ENCODE assay signal across 13 cellular contexts in the genomic region with DNA sequence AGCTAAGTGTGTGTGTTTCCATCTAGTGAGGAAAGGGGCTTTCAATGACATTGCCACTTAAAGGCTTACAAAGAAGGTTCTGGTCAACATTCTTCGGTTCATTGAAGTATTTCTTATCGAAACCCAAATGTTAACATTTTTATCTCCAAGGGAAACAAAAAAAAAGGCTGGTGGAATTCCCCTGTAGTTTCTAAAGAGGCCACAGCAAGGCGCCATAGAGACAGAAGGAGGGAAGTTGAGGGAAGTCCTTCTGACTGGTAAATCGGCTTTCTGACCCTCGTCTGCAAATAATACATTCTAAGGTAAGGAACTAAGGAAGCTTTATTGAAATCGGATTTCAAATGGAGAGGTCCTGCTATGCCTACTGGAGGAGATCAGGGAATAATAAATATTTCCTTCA. TPM values are rescaled to one million over a fixed set of nuclear protein-coding genes. Genes with fewer than 3 reads are reported as not detected.
DNase-seq lines count a peak whose midpoint lies in the region; ATAC-seq, FAIRE-seq and TF ChIP-seq lines count a peak whose summit lies in the region.
"Had no signal": no experiment of that assay in that cellular context is flagged by ENCODE, and none has a peak within 500 bp of the region (broad histone marks: within the 10 kb centered on the region; RNA-seq: fewer than 3 reads in every experiment).

No MANE protein-coding gene starts in this region.

- H3K4me1 Mint-ChIP-seq in neural progenitor cell = no peaks in the 10 kb centered on the region
- H3K4me1 Mint-ChIP-seq in activated naive CD8-positive, alpha-beta T cell treated with anti-CD3 and anti-CD28 coated beads for 36 hours = no peaks in the 10 kb centered on the region
- H3K4me1 Mint-ChIP-seq: natural killer cell had no signal

- peaks cover 23% of the 10 kb centered on the region for H3K9me3 Mint-ChIP-seq in neural progenitor cell
- H3K9me3 Mint-ChIP-seq in activated naive CD8-positive, alpha-beta T cell treated with anti-CD3 and anti-CD28 coated beads for 36 hours = peaks cover 12% of the 10 kb centered on the region

- H3K27me3 Mint-ChIP-seq in neural progenitor cell (ENCODE audit: insufficient read depth, low read depth) = peaks cover 4% of the 10 kb centered on the region
- H3K27me3 Mint-ChIP-seq in activated naive CD8-positive, alpha-beta T cell treated with anti-CD3 and anti-CD28 coated beads for 36 hours = peaks cover 37% of the 10 kb centered on the region

- no peak overlapping the region for H3K27ac Mint-ChIP-seq in neural progenitor cell
- no peak overlapping the region for H3K27ac Mint-ChIP-seq in activated naive CD8-positive, alpha-beta T cell treated with anti-CD3 and anti-CD28 coated beads for 36 hours
- H3K27ac Mint-ChIP-seq: natural killer cell had no signal

- no peaks in the 10 kb centered on the region for H3K79me2 ChIP-seq in Karpas-422 (ENCODE audit: low read length)
- H3K79me2 ChIP-seq in K562 (ENCODE audit: control insufficient read depth, insufficient read depth, low read length) = no peaks in the 10 kb centered on the region
- H3K79me2 ChIP-seq in neural progenitor cell (ENCODE audit: low read depth) = peaks cover 33% of the 10 kb centered on the region

- no peak for TF ChIP-seq POLR2A in K562 (conservative IDR thresholded peaks at IDR 0.05)

- TF ChIP-seq RAD21 in K562 (CRISPR knock-in tag; conservative IDR thresholded peaks at IDR 0.05 in 1 of 2, IDR thresholded peaks at IDR 0.05 in 1 of 2) = peak in 1 of 2 experiments; percentile 30; a peak in 1 of 4 replicates

- 4% methylated on average over 6 of the region's 6 CpGs for WGBS in K562 (ENCODE audit: insufficient coverage, low coverage, missing lambda C conversion rate)

- CTCF ChIA-PET in K562 (lab: Yijun Ruan, JAX; ENCODE audit: low intra/inter-chr PET ratio) = no interaction called here

- H3K9me3 ChIP-seq in Karpas-422 (ENCODE audit: low read length) (no peaks in the 10 kb centered on the region), K562 (replicated peaks; ENCODE audit: control insufficient read depth, insufficient read depth, low read depth, low read length) (no peaks in the 10 kb centered on the region), neural progenitor cell (ENCODE audit: low read depth) (no peaks in the 10 kb centered on the region)

- no peaks in the 10 kb centered on the region for H3K36me3 ChIP-seq in Karpas-422 (ENCODE audit: insufficient read depth, low read length)
- no peaks in the 10 kb centered on the region for H3K36me3 ChIP-seq in K562 (ENCODE audit: control insufficient read depth, insufficient read depth, low read length)
- no peaks in the 10 kb centered on the region for H3K36me3 ChIP-seq in neural progenitor cell

- H3F3A ChIP-seq in neural progenitor cell (ENCODE audit: low read depth) = peaks cover 27% of the 10 kb centered on the region

- no peak for FAIRE-seq in K562 (lab: Jason Lieb, UNC)
- FAIRE-seq: endothelial cell of umbilical vein had no signal

- H4K20me1 ChIP-seq in Karpas-422 (ENCODE audit: insufficient read depth, low read depth, low read length) (no peaks in the 10 kb centered on the region), K562 (replicated peaks; ENCODE audit: control insufficient read depth, insufficient read depth, low read length) (no peaks in the 10 kb centered on the region), neural progenitor cell (ENCODE audit: low read depth) (peaks cover 5% of the 10 kb centered on the region)

- peak; percentile 35 to 44 (median 41) for TF ChIP-seq CTCF in K562 (IDR thresholded peaks at IDR 0.05 in 2 of 3, conservative IDR thresholded peaks at IDR 0.05 in 1 of 3; ENCODE audit: insufficient read depth in 2 of 3, low read depth in 1 of 3, low read length in 3 of 3)
- peak; percentile 61 for TF ChIP-seq CTCF in neural progenitor cell (IDR thresholded peaks at IDR 0.05)

- H3K27me3 ChIP-seq in Karpas-422 (ENCODE audit: low read length) (no peaks in the 10 kb centered on the region), K562 (ENCODE audit: control insufficient read depth in 2 of 2, insufficient read depth in 2 of 2, low read length in 2 of 2) (no peaks in the 10 kb centered on the region; a peak in 1 of 5 replicates), neural progenitor cell (no peaks in the 10 kb centered on the region)

- ATAC-seq in K562 (no peak), GM21576 (IDR thresholded peaks at IDR 0.05; ENCODE audit: unreplicated experiment) (no peak), GM19397 (IDR thresholded peaks at IDR 0.05; ENCODE audit: unreplicated experiment) (no peak)
- ATAC-seq: natural killer cell had no signal

- peaks cover 3% of the 10 kb centered on the region for H3K36me3 Mint-ChIP-seq in neural progenitor cell
- peaks cover 2% of the 10 kb centered on the region for H3K36me3 Mint-ChIP-seq in activated naive CD8-positive, alpha-beta T cell treated with anti-CD3 and anti-CD28 coated beads for 36 hours

- H3K9ac ChIP-seq in Karpas-422 (ENCODE audit: low read length) (no peak overlapping the region), K562 (ENCODE audit: insufficient read depth in 1 of 2, low read depth in 2 of 2, low read length in 2 of 2) (no peak overlapping the region), neural progenitor cell (no peak overlapping the region)

- POLR2A ChIA-PET in K562 (lab: Yijun Ruan, JAX) = no interaction called here

- in situ Hi-C loops in K562 (cut with MboI) = no loop called here

- H3K4me3 Mint-ChIP-seq in neural progenitor cell = no peak overlapping the region
- no peak overlapping the region for H3K4me3 Mint-ChIP-seq in activated naive CD8-positive, alpha-beta T cell treated with anti-CD3 and anti-CD28 coated beads for 36 hours
- H3K4me3 Mint-ChIP-seq: natural killer cell had no signal

- H3K27ac ChIP-seq in Karpas-422 (ENCODE audit: low read length) (no peak overlapping the region), K562 (ENCODE audit: extremely low read depth, low read depth, low read length) (no peak overlapping the region), neural progenitor cell (no peak overlapping the region)

- no peak for TF ChIP-seq EP300 in K562 (IDR thresholded peaks at IDR 0.05; ENCODE audit: low read length)

- no TSS peak for BruUV-seq in K562 (replicated peaks; lab: Mats Ljungman, UMichigan)

- no peaks in the 10 kb centered on the region for H3K9me2 ChIP-seq in Karpas-422 (replicated peaks; ENCODE audit: insufficient read depth, low read length)

- no peaks in the 10 kb centered on the region for H3K9me1 ChIP-seq in K562 (ENCODE audit: control insufficient read depth, insufficient read depth, low read length)

- DNase-seq in NCI-H1694 (lab: John Stamatoyannopoulos, UW) (peak; percentile 2), NCI-H1694 treated with DMSO at 0.1 percent for 48 hours (lab: John Stamatoyannopoulos, UW) (no peak), Karpas-422 (peak; percentile 56), K562 (ENCODE audit: extremely low read depth in 1 of 4, low spot score in 3 of 4) (peak in 2 of 4 experiments; percentile 21 to 22), neural progenitor cell (ENCODE audit: low spot score) (peak; percentile 58)
- no peak for DNase-seq in activated naive CD8-positive, alpha-beta T cell treated with anti-CD3 and anti-CD28 coated beads for 36 hours
- DNase-seq: KG1, natural killer cell, NCI-H526 treated with DMSO at 0.1 percent for 48 hours had no signal

- H3K4me1 ChIP-seq in Karpas-422 (ENCODE audit: low read length) (no peaks in the 10 kb centered on the region), K562 (replicated peaks in 1 of 2; ENCODE audit: control insufficient read depth in 2 of 2, insufficient read depth in 2 of 2, low read length in 2 of 2) (peaks cover 0 to 5% of the 10 kb centered on the region in 2 experiments; a peak in 1 of 5 replicates), neural progenitor cell (peaks cover 23% of the 10 kb centered on the region)

- intact Hi-C loops in K562 (cut with micrococcal nuclease) = no loop called here

- H3K4me2 ChIP-seq in Karpas-422 (ENCODE audit: low read depth, low read length, poor library complexity, severe bottlenecking) = no peak overlapping the region
- H3K4me2 ChIP-seq in K562 (ENCODE audit: insufficient read depth, low read length) = no peak overlapping the region
- no peak overlapping the region for H3K4me2 ChIP-seq in neural progenitor cell

- H2AFZ ChIP-seq in Karpas-422 (ENCODE audit: low read length) = no peak overlapping the region
- H2AFZ ChIP-seq in K562 (ENCODE audit: low read depth, low read length) = no peak overlapping the region
- no peak overlapping the region for H2AFZ ChIP-seq in neural progenitor cell (replicated peaks)

- H3K4me3 ChIP-seq in Karpas-422 (ENCODE audit: low read length) (no peak overlapping the region), K562 (no peak overlapping the region), neural progenitor cell (no peak overlapping the region)

TF ChIP-seq in K562, 482 proteins besides CTCF, POLR2A, EP300 and RAD21 (continues in another document):
- TF ChIP-seq SMC3 (conservative IDR thresholded peaks at IDR 0.05; ENCODE audit: insufficient read depth, low read depth, low read length) (0 out of 2 replicates have a peak, but pooled peaks have one; percentile 26), ZBTB7A (IDR thresholded peaks at IDR 0.05; ENCODE audit: borderline replicate concordance, control insufficient read depth, low read depth, low read length) (no peak), SPI1 (IDR thresholded peaks at IDR 0.05; ENCODE audit: borderline replicate concordance, low read depth, low read length) (no peak)

RNA-seq across cellular contexts. Expression of gene ZFP42, which starts 1.7 kb away (rescaled TPM):
- not detected in 2 replicates for total RNA-seq in Karpas-422 (2014; rRNA removed; shearing (Covaris generic); ENCODE audit: low replicate concordance)
- 0.14 and 0.18 TPM in 2 replicates for total RNA-seq in K562 (2011; cell fraction: chromatin; rRNA removed; ENCODE audit: low replicate concordance)
- 0.26 TPM in 1 of 2 replicates, not detected in the other for total RNA-seq in K562 (2011; cell fraction: nucleolus; rRNA removed)
- 0.22 TPM in 1 of 2 replicates, not detected in the other for total RNA-seq in K562 (2011; cell fraction: nucleoplasm; rRNA removed)
- 0.09 and 0.12 TPM in 2 replicates for total RNA-seq in K562 (2014; rRNA removed)
- total RNA-seq in K562 (2014; rRNA removed; fragmentation: Illumina TruSeq; extraction: Trizol) = 0.13 and 0.18 TPM in 2 replicates
- 0.08 and 0.18 TPM in 2 replicates for total RNA-seq in K562 (2015; rRNA removed; fragmentation: Illumina TruSeq; extraction: Trizol)
- 0.20 and 0.31 TPM in 2 replicates for total RNA-seq in K562 (2021)
- polyA plus RNA-seq in K562 (2011; rRNA removed) = 0.49 and 0.64 TPM in 2 replicates
- 0.28 and 0.31 TPM in 2 replicates for polyA plus RNA-seq in K562 (2011; cell fraction: cytosol; rRNA removed)
- polyA plus RNA-seq in K562 (2011; cell fraction: nucleus; rRNA removed) = 0.10 and 0.11 TPM in 2 replicates
- 0.03 and 0.10 TPM in 2 replicates for polyA plus RNA-seq in K562 (2012)
- 0.17 and 0.21 TPM in 2 replicates for polyA plus RNA-seq in K562 (2014; fragmentation: Illumina TruSeq; extraction: Trizol)
- polyA plus RNA-seq in K562 (2014; fragmentation: Nextera tagmentation; extraction: Ambion mirVana) = under 1 TPM; 0.15 to 0.27 TPM
- 0.08 and 0.41 TPM in 2 replicates for polyA plus RNA-seq in K562 (2014; rRNA removed)
- polyA minus RNA-seq in K562 (2011; rRNA and poly(A)+ RNA removed) = 0.35 and 0.69 TPM in 2 replicates
- 0.57 TPM in 1 of 2 replicates, not detected in the other for polyA minus RNA-seq in K562 (2011; cell fraction: cytosol; rRNA and poly(A)+ RNA removed)
- 0.13 and 0.22 TPM in 2 replicates for polyA minus RNA-seq in K562 (2011; cell fraction: nucleus; rRNA and poly(A)+ RNA removed)
- total RNA-seq in neural progenitor cell (ENCODE audit: low replicate concordance) = 36.4 and 54.5 TPM in 2 replicates
- total RNA-seq in activated naive CD8-positive, alpha-beta T cell treated with anti-CD3 and anti-CD28 coated beads for 36 hours = not detected
- total RNA-seq: endothelial cell of umbilical vein; natural killer cell; T-helper 1 cell treated with Interleukin-12 subunit alpha and Interleukin-12 subunit beta and Interleukin-4 antibody, amounts not matched to agents 30 ng/mL and 1 ng/mL, for 36 hours had no signal

Comparison
In these comparisons a context has a peak if more than half of its experiments do, and no peak if none do; other contexts are left out.
1. DNase-seq: peak in NCI-H1694 (single experiment), Karpas-422 (single experiment) and neural progenitor cell (single experiment); none in NCI-H1694 treated with DMSO at 0.1 percent for 48 hours (single experiment) and activated naive CD8-positive, alpha-beta T cell treated with anti-CD3 and anti-CD28 coated beads for 36 hours (single experiment).
2. RNA of gene ZFP42, which starts 1.7 kb away (total RNA-seq): 36.4 to 54.5 TPM in neural progenitor cell; 0.08 to 0.31 TPM in K562, not detected in Karpas-422 and not detected in activated naive CD8-positive, alpha-beta T cell treated with anti-CD3 and anti-CD28 coated beads for 36 hours; every median in the first group is over 10 times any median in the second.